ENCODE assay signal across 19 cellular contexts in the genomic region with DNA sequence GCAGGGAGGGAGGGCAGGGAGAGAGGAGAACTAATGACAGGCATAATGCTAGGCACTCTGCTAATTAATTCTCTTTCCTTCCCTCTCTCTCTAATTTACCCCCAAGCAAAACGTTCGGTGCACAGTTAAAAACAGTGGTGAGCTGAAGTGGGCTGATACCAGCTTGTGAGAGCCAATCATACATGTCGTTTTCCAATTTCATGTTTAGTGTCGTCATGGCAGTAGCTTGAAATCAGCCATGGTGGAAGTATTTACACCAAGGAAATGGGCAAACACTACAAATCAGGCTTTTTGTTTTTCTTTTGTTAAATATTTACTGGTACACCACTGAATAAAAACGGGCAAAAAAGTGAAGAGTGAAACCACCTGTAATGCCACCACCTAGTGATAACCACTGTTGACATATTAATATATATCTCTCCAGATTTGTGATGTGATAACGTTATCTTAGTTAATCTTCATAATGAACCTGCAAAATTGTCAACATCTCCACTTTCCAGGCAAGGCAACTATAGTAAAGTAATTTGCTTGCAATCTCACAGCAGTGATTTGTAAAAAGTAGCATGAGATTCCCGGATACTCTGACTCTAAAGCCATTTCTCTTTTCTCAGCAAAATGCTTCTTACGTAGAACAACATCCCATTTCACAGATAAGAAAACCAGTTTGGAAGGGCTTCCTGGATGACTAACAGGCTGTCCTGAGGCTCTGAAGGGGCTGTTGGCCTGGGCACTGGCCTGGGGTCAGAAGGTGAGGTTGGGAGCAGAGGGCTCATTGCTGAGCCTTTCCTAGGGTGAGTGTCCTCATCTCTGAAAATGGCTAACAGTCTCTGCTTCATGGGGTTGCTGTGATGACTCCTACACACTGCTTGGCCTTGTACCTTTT.
"Had no signal": no experiment of that assay in that cellular context is flagged by ENCODE, and none has a peak within 500 bp of the region (broad histone marks: within the 10 kb centered on the region; RNA-seq: fewer than 3 reads in every experiment).

No MANE protein-coding gene starts in this region.

- DNase-seq: activated CD4-positive, alpha-beta T cell treated with anti-CD3 and anti-CD28 coated beads for 48 hours; activated CD4-positive, CD25-positive, alpha-beta regulatory T cell; activated CD8-positive, alpha-beta T cell treated with anti-CD3 and anti-CD28 coated beads for 36 hours; activated naive CD4-positive, alpha-beta T cell treated with Interleukin-2 at 50 U/mL for 16 hours; activated naive CD8-positive, alpha-beta T cell treated with anti-CD3 and anti-CD28 coated beads, Interleukin-2, amount 10 ng/mL, durations not matched to agents 7 days and 5 days; activated T-cell treated with anti-CD3 and anti-CD28 coated beads, Interleukin-2, amount 50 U/mL, for 1 hour; body of pancreas; caudate nucleus; midbrain; nephron progenitor cell; nucleus accumbens; spleen; stimulated activated CD4-positive, alpha-beta T cell treated with anti-CD3 and anti-CD28 coated beads, Interleukin-4, amount 100 ng/mL, for 4 hours had no signal

- H3K4me1 Mint-ChIP-seq: activated naive CD8-positive, alpha-beta T cell treated with anti-CD3 and anti-CD28 coated beads, Interleukin-2, amount 10 ng/mL, durations not matched to agents 7 days and 5 days had no signal

- H3K4me3 ChIP-seq: body of pancreas, esophagus muscularis mucosa, lung, spleen had no signal

- FAIRE-seq: colon, urothelium cell line had no signal

- H3K27ac ChIP-seq: body of pancreas, esophagus muscularis mucosa, spleen had no signal

- H3K9me3 ChIP-seq: body of pancreas, esophagus muscularis mucosa, spleen had no signal

- H3K27ac Mint-ChIP-seq: activated CD8-positive, alpha-beta T cell treated with anti-CD3 and anti-CD28 coated beads for 36 hours; activated naive CD8-positive, alpha-beta T cell treated with anti-CD3 and anti-CD28 coated beads, Interleukin-2, amount 10 ng/mL, durations not matched to agents 7 days and 5 days; activated T-helper 17 cell treated with anti-CD3 and anti-CD28 coated beads, Interleukin-2, amount 50 U/mL, for 72 hours; nephron progenitor cell; stimulated activated memory B cell treated with anti-CD40 and anti-IgM and Interleukin-4, amounts not matched to agents 10 μg/mL and 1 μg/mL and 100 μg/mL, for 72 hours had no signal

- H3K27me3 Mint-ChIP-seq: activated CD8-positive, alpha-beta T cell treated with anti-CD3 and anti-CD28 coated beads for 36 hours; activated naive CD8-positive, alpha-beta T cell treated with anti-CD3 and anti-CD28 coated beads, Interleukin-2, amount 10 ng/mL, durations not matched to agents 7 days and 5 days; activated T-helper 17 cell treated with anti-CD3 and anti-CD28 coated beads, Interleukin-2, amount 50 U/mL, for 72 hours had no signal

- H3K36me3 Mint-ChIP-seq: activated naive CD8-positive, alpha-beta T cell treated with anti-CD3 and anti-CD28 coated beads, Interleukin-2, amount 10 ng/mL, durations not matched to agents 7 days and 5 days; stimulated activated memory B cell treated with anti-CD40 and anti-IgM and Interleukin-4, amounts not matched to agents 10 μg/mL and 1 μg/mL and 100 μg/mL, for 72 hours had no signal

- H3K4me1 ChIP-seq: spleen had no signal

- H3K4me3 Mint-ChIP-seq: activated CD8-positive, alpha-beta T cell treated with anti-CD3 and anti-CD28 coated beads for 36 hours; activated naive CD8-positive, alpha-beta T cell treated with anti-CD3 and anti-CD28 coated beads, Interleukin-2, amount 10 ng/mL, durations not matched to agents 7 days and 5 days; activated T-helper 17 cell treated with anti-CD3 and anti-CD28 coated beads, Interleukin-2, amount 50 U/mL, for 72 hours; nephron progenitor cell; stimulated activated memory B cell treated with anti-CD40 and anti-IgM and Interleukin-4, amounts not matched to agents 10 μg/mL and 1 μg/mL and 100 μg/mL, for 72 hours had no signal

- ATAC-seq: activated CD8-positive, alpha-beta T cell treated with anti-CD3 and anti-CD28 coated beads for 36 hours; activated T-helper 17 cell treated with anti-CD3 and anti-CD28 coated beads, Interleukin-2, amount 50 U/mL, for 72 hours; body of pancreas; stimulated activated memory B cell treated with anti-CD40 and anti-IgM and Interleukin-4, amounts not matched to agents 10 μg/mL and 1 μg/mL and 100 μg/mL, for 72 hours had no signal

- H3K27me3 ChIP-seq: body of pancreas, esophagus muscularis mucosa, spleen had no signal

- H3K9me3 Mint-ChIP-seq: activated CD8-positive, alpha-beta T cell treated with anti-CD3 and anti-CD28 coated beads for 36 hours; activated naive CD8-positive, alpha-beta T cell treated with anti-CD3 and anti-CD28 coated beads, Interleukin-2, amount 10 ng/mL, durations not matched to agents 7 days and 5 days; activated T-helper 17 cell treated with anti-CD3 and anti-CD28 coated beads, Interleukin-2, amount 50 U/mL, for 72 hours; nephron progenitor cell; stimulated activated memory B cell treated with anti-CD40 and anti-IgM and Interleukin-4, amounts not matched to agents 10 μg/mL and 1 μg/mL and 100 μg/mL, for 72 hours had no signal
